ENCODE assay signal across 21 cellular contexts in genomic region chr10:62433901-62434300, GRCh38. TPM values are rescaled to one million over a fixed set of nuclear protein-coding genes. Genes with fewer than 3 reads are reported as not detected.
DNase-seq lines count a peak whose midpoint lies in the region; ATAC-seq and TF ChIP-seq lines count a peak whose summit lies in the region.
"Had no signal": no experiment of that assay in that cellular context is flagged by ENCODE, and none has a peak within 500 bp of the region (broad histone marks: within the 10 kb centered on the region; RNA-seq: fewer than 3 reads in every experiment).

No MANE protein-coding gene starts in this region.

- WGBS in thyroid gland, 2 donors: 90 to 93% methylated on average over 4 of the region's 4 CpGs

- H3K36me3 ChIP-seq in thoracic aorta (no peaks in the 10 kb centered on the region), thyroid gland (no peaks in the 10 kb centered on the region)

- no peaks in the 10 kb centered on the region for H3K27me3 ChIP-seq in foreskin keratinocyte
- no peaks in the 10 kb centered on the region for H3K27me3 ChIP-seq in thoracic aorta (replicated peaks; ENCODE audit: insufficient read depth)
- no peaks in the 10 kb centered on the region for H3K27me3 ChIP-seq in thyroid gland

- ATAC-seq in foreskin keratinocyte (no peak), thoracic aorta (ENCODE audit: insufficient number of reproducible peaks, low FRiP score, low read depth) (no peak), Right ventricle myocardium superior (ENCODE audit: poor library complexity) (no peak), GM21447 (IDR thresholded peaks at IDR 0.05; ENCODE audit: unreplicated experiment) (no peak)
- ATAC-seq: CD8-positive, alpha-beta T cell; effector memory CD8-positive, alpha-beta T cell; WTC11 had no signal

- no peak for TF ChIP-seq POLR2A in thyroid gland (IDR thresholded peaks at IDR 0.05)

- peaks cover 33% of the 10 kb centered on the region for H3K4me1 Mint-ChIP-seq in activated naive CD4-positive, alpha-beta T cell treated with anti-CD3 and anti-CD28 coated beads, Interleukin-2, amount 50 U/mL, for 24 hours
- H3K4me1 Mint-ChIP-seq in activated naive CD4-positive, alpha-beta T cell treated with anti-CD3 and anti-CD28 coated beads for 36 hours (ENCODE audit: low read depth): peaks cover 23% of the 10 kb centered on the region

- peak overlapping the region; percentile 31 for H3K27ac ChIP-seq in angular gyrus (ENCODE audit: low read depth, low read length)
- peak overlapping the region; percentile 92 for H3K27ac ChIP-seq in foreskin keratinocyte
- peak overlapping the region; percentile 72 to 77 for H3K27ac ChIP-seq in thoracic aorta
- no peak overlapping the region for H3K27ac ChIP-seq in thyroid gland

- DNase-seq in activated naive CD4-positive, alpha-beta T cell treated with anti-CD3 and anti-CD28 coated beads for 36 hours: no peak
- peak; percentile 67 to 71 for DNase-seq in foreskin keratinocyte
- no peak for DNase-seq in thoracic aorta (ENCODE audit: low spot score)
- DNase-seq in thyroid gland: no peak
- DNase-seq in Right ventricle myocardium superior: no peak
- DNase-seq: activated naive CD4-positive, alpha-beta T cell treated with Interleukin-2 at 50 U/mL for 16 hours; CD8-positive, alpha-beta T cell; DND-41; effector memory CD8-positive, alpha-beta T cell; foreskin melanocyte; KG1; left ventricle myocardium superior; NCI-H82; posterior cingulate gyrus; stimulated activated naive CD4-positive, alpha-beta T cell had no signal

- TF ChIP-seq CTCF in foreskin keratinocyte (conservative IDR thresholded peaks at IDR 0.05) (no peak), thoracic aorta (IDR thresholded peaks at IDR 0.05) (no peak), thyroid gland (IDR thresholded peaks at IDR 0.05) (no peak)

- H3K4me3 ChIP-seq in thoracic aorta (no peak overlapping the region), thyroid gland (replicated peaks in 1 of 3) (no peak overlapping the region)

- H3K4me3 Mint-ChIP-seq in activated naive CD4-positive, alpha-beta T cell treated with anti-CD3 and anti-CD28 coated beads, Interleukin-2, amount 50 U/mL, for 24 hours: no peak overlapping the region
- H3K4me3 Mint-ChIP-seq in activated naive CD4-positive, alpha-beta T cell treated with anti-CD3 and anti-CD28 coated beads for 36 hours: no peak overlapping the region
- H3K4me3 Mint-ChIP-seq: CD8-positive, alpha-beta T cell; central memory CD8-positive, alpha-beta T cell; effector memory CD8-positive, alpha-beta T cell; T-helper 1 cell treated with Interleukin-12 subunit alpha and Interleukin-12 subunit beta and Interleukin-4 antibody, amounts not matched to agents 30 μg/mL and 1 μg/mL, for 36 hours; WTC11 had no signal

- intact Hi-C loops in activated naive CD4-positive, alpha-beta T cell treated with anti-CD3 and anti-CD28 coated beads for 36 hours (cut with micrococcal nuclease): loop anchor here (2.0 kb wide), 1 partner anchor 247 kb away; no protein-coding TSS in a partner anchor
- intact Hi-C loops in thyroid gland (cut with DNase I) (no loop called here), Right ventricle myocardium superior (cut with DNase I) (no loop called here)

- H3K27ac Mint-ChIP-seq in activated naive CD4-positive, alpha-beta T cell treated with anti-CD3 and anti-CD28 coated beads, Interleukin-2, amount 50 U/mL, for 24 hours: peak overlapping the region; percentile 91
- no peak overlapping the region for H3K27ac Mint-ChIP-seq in activated naive CD4-positive, alpha-beta T cell treated with anti-CD3 and anti-CD28 coated beads for 36 hours
- H3K27ac Mint-ChIP-seq: CD8-positive, alpha-beta T cell; effector memory CD8-positive, alpha-beta T cell; T-helper 1 cell treated with Interleukin-12 subunit alpha and Interleukin-12 subunit beta and Interleukin-4 antibody, amounts not matched to agents 30 μg/mL and 1 μg/mL, for 36 hours; WTC11 had no signal

- CTCF ChIA-PET in activated naive CD4-positive, alpha-beta T cell treated with anti-CD3 and anti-CD28 coated beads for 36 hours (lab: Charles Lee): interaction anchor here (1.0 kb wide), 1 partner anchor 8 kb away, joined by 3 read pairs; no protein-coding TSS in a partner anchor

- no peaks in the 10 kb centered on the region for H3K9me3 Mint-ChIP-seq in activated naive CD4-positive, alpha-beta T cell treated with anti-CD3 and anti-CD28 coated beads, Interleukin-2, amount 50 U/mL, for 24 hours
- peaks cover 3% of the 10 kb centered on the region for H3K9me3 Mint-ChIP-seq in activated naive CD4-positive, alpha-beta T cell treated with anti-CD3 and anti-CD28 coated beads for 36 hours
- H3K9me3 Mint-ChIP-seq: CD8-positive, alpha-beta T cell; central memory CD8-positive, alpha-beta T cell; effector memory CD8-positive, alpha-beta T cell; T-helper 1 cell treated with Interleukin-12 subunit alpha and Interleukin-12 subunit beta and Interleukin-4 antibody, amounts not matched to agents 30 μg/mL and 1 μg/mL, for 36 hours had no signal

- H3K27me3 Mint-ChIP-seq in activated naive CD4-positive, alpha-beta T cell treated with anti-CD3 and anti-CD28 coated beads, Interleukin-2, amount 50 U/mL, for 24 hours: no peaks in the 10 kb centered on the region
- peaks cover 10% of the 10 kb centered on the region for H3K27me3 Mint-ChIP-seq in activated naive CD4-positive, alpha-beta T cell treated with anti-CD3 and anti-CD28 coated beads for 36 hours (ENCODE audit: low read depth)
- H3K27me3 Mint-ChIP-seq: central memory CD8-positive, alpha-beta T cell; effector memory CD8-positive, alpha-beta T cell had no signal

- no peaks in the 10 kb centered on the region for H3K36me3 Mint-ChIP-seq in activated naive CD4-positive, alpha-beta T cell treated with anti-CD3 and anti-CD28 coated beads, Interleukin-2, amount 50 U/mL, for 24 hours
- no peaks in the 10 kb centered on the region for H3K36me3 Mint-ChIP-seq in activated naive CD4-positive, alpha-beta T cell treated with anti-CD3 and anti-CD28 coated beads for 36 hours (ENCODE audit: low read depth)
- H3K36me3 Mint-ChIP-seq: CD8-positive, alpha-beta T cell; WTC11 had no signal

- H3K4me1 ChIP-seq in foreskin keratinocyte: peaks cover 23% of the 10 kb centered on the region
- peaks cover 5 to 36% of the 10 kb centered on the region in 2 donors for H3K4me1 ChIP-seq in thoracic aorta (ENCODE audit: control insufficient read depth in 1 of 2, low read depth in 2 of 2)
- no peaks in the 10 kb centered on the region for H3K4me1 ChIP-seq in thyroid gland

- H3K9me3 ChIP-seq in thoracic aorta (no peaks in the 10 kb centered on the region), thyroid gland (no peaks in the 10 kb centered on the region)

RNA-seq across cellular contexts. Expression of gene ZNF365, which starts 59.7 kb away (rescaled TPM):
- under 1 TPM in 1 of 2 experiments, not detected in 1; 0.10 TPM for total RNA-seq in activated naive CD4-positive, alpha-beta T cell treated with anti-CD3 and anti-CD28 coated beads for 36 hours
- 6.0 and 8.1 TPM in 2 replicates for total RNA-seq in foreskin keratinocyte
- polyA plus RNA-seq in foreskin keratinocyte: 2.8 and 3.6 TPM in 2 replicates
- 1 to 10 TPM; 2.2 to 6.4 TPM for total RNA-seq in thoracic aorta
- 1 to 10 TPM in 1 of 4 donors, under 1 TPM in 1, not detected in 2; 0.63 to 1.2 TPM for total RNA-seq in thyroid gland
- total RNA-seq in Right ventricle myocardium superior: not detected
- total RNA-seq: left ventricle myocardium superior had no signal

Comparison
In these comparisons a context has a peak if more than half of its experiments do, and no peak if none do; other contexts are left out.
1. DNase-seq: peak in foreskin keratinocyte (2 of 2); none in activated naive CD4-positive, alpha-beta T cell treated with anti-CD3 and anti-CD28 coated beads for 36 hours (single experiment), thoracic aorta (single experiment), thyroid gland (0 of 2) and Right ventricle myocardium superior (single experiment).
2. H3K27ac ChIP-seq: peak in angular gyrus (single experiment), foreskin keratinocyte (single experiment) and thoracic aorta (2 of 2); none in thyroid gland (0 of 3).